In genomic region chr4:8675383-8675782, GRCh38 we compare ENCODE assay signal across 16 cellular contexts.
DNase-seq lines count a peak whose midpoint lies in the region; ATAC-seq and TF ChIP-seq lines count a peak whose summit lies in the region.
"Had no signal": no experiment of that assay in that cellular context is flagged by ENCODE, and none has a peak within 500 bp of the region (broad histone marks: within the 10 kb centered on the region; RNA-seq: fewer than 3 reads in every experiment).

No MANE protein-coding gene starts in this region.

- H3K4me3 ChIP-seq in LNCaP clone FGC (ENCODE audit: low read depth, low read length) = no peak overlapping the region
- H3K4me3 ChIP-seq in endodermal cell (ENCODE audit: low read length) = no peak overlapping the region
- no peak overlapping the region for H3K4me3 ChIP-seq in osteoblast (ENCODE audit: insufficient read depth, low read length)
- no peak overlapping the region for H3K4me3 ChIP-seq in lower leg skin (ENCODE audit: low read depth, poor library complexity, severe bottlenecking)
- no peak overlapping the region for H3K4me3 ChIP-seq in ascending aorta
- H3K4me3 ChIP-seq in foreskin fibroblast (ENCODE audit: low read depth in 1 of 2, low read length in 2 of 2) = no peak overlapping the region
- H3K4me3 ChIP-seq: SJSA1 had no signal

- H3K9me3 Mint-ChIP-seq in endodermal cell = no peaks in the 10 kb centered on the region

- 22 to 31% methylated on average over 6 to 10 of the region's 10 CpGs for WGBS in endodermal cell (ENCODE audit: insufficient coverage in 1 of 2, insufficient read length in 1 of 2), 2 experiments
- WGBS in lower leg skin, 2 donors = 24 to 26% methylated on average over 10 of the region's 10 CpGs

- no peak overlapping the region for H3K4me2 ChIP-seq in osteoblast (ENCODE audit: insufficient read depth, low read length)

- no peak overlapping the region for H3K4me3 Mint-ChIP-seq in endodermal cell
- H3K4me3 Mint-ChIP-seq: CD4-positive, alpha-beta T cell; stimulated activated naive CD8-positive, alpha-beta T cell treated with anti-CD3 and anti-CD28 coated beads, Interleukin-15, amount 100 ng/mL, for 72 hours had no signal

- H3K36me3 ChIP-seq in endodermal cell (ENCODE audit: control insufficient read depth, insufficient read depth, low read length) = no peaks in the 10 kb centered on the region
- no peaks in the 10 kb centered on the region for H3K36me3 ChIP-seq in osteoblast (ENCODE audit: insufficient read depth, low read length)
- H3K36me3 ChIP-seq in ascending aorta = no peaks in the 10 kb centered on the region
- H3K36me3 ChIP-seq: SJSA1 had no signal

- H3K9ac ChIP-seq in endodermal cell (ENCODE audit: extremely low read depth, low read length, poor library complexity, severe bottlenecking) = no peak overlapping the region

- intact Hi-C loops in lower leg skin (cut with DNase I; ENCODE audit: low total_unique reads) (no loop called here), ascending aorta (cut with DNase I) (no loop called here)

- no peaks in the 10 kb centered on the region for H3K4me1 ChIP-seq in endodermal cell (ENCODE audit: control insufficient read depth, insufficient read depth, low read length)
- H3K4me1 ChIP-seq in osteoblast (ENCODE audit: insufficient read depth, low read length) = no peaks in the 10 kb centered on the region
- no peaks in the 10 kb centered on the region for H3K4me1 ChIP-seq in ascending aorta
- H3K4me1 ChIP-seq: SJSA1 had no signal

- H3K79me2 ChIP-seq in osteoblast (ENCODE audit: insufficient read depth, low read length) = no peaks in the 10 kb centered on the region

- peak; percentile 93 for DNase-seq in ELF-1 (ENCODE audit: low read depth, low spot score)
- peak; percentile 11 for DNase-seq in LNCaP clone FGC (ENCODE audit: low read depth)
- peak; percentile 96 for DNase-seq in endodermal cell
- DNase-seq in osteoblast (ENCODE audit: insufficient read length, low spot score, missing footprints) = peak; percentile 66
- no peak for DNase-seq in lower leg skin (ENCODE audit: low spot score in 2 of 2)
- DNase-seq in ascending aorta (ENCODE audit: low spot score in 2 of 2) = no peak
- DNase-seq in foreskin fibroblast = no peak
- DNase-seq: activated CD4-positive, alpha-beta T cell treated with anti-CD3 and anti-CD28 coated beads, Interleukin-2, amount 50 U/mL, for 4 hours; activated naive CD4-positive, alpha-beta T cell treated with anti-CD3 and anti-CD28 coated beads, Interleukin-2, amount 50 U/mL, for 16 hours; CD4-positive, alpha-beta T cell; effector memory CD4-positive, alpha-beta T cell; NCI-H1694 treated with DMSO at 0.1 percent for 48 hours; stimulated activated CD4-positive, alpha-beta T cell treated with anti-CD3 and anti-CD28 coated beads, Interleukin-1b, Interleukin-23, amount 100 ng/mL, for 48 hours; stimulated activated naive CD8-positive, alpha-beta T cell treated with anti-CD3 and anti-CD28 coated beads, Interleukin-15, amount 100 ng/mL, for 72 hours had no signal

- H3K27me3 ChIP-seq in endodermal cell (ENCODE audit: control insufficient read depth, insufficient read depth, low read length, poor library complexity, severe bottlenecking) = peaks cover 31% of the 10 kb centered on the region
- no peaks in the 10 kb centered on the region for H3K27me3 ChIP-seq in osteoblast (ENCODE audit: insufficient read depth, low read length)
- H3K27me3 ChIP-seq in ascending aorta = no peaks in the 10 kb centered on the region
- H3K27me3 ChIP-seq: SJSA1 had no signal

- no peak overlapping the region for H2AFZ ChIP-seq in osteoblast (ENCODE audit: low read length)

- no peaks in the 10 kb centered on the region for H3K9me3 ChIP-seq in endodermal cell (ENCODE audit: control insufficient read depth, low read length)
- no peaks in the 10 kb centered on the region for H3K9me3 ChIP-seq in osteoblast (ENCODE audit: low read depth, low read length)
- H3K9me3 ChIP-seq in ascending aorta = no peaks in the 10 kb centered on the region
- H3K9me3 ChIP-seq: SJSA1 had no signal

- H3K27me3 Mint-ChIP-seq in endodermal cell (ENCODE audit: insufficient read depth) = peaks cover 13% of the 10 kb centered on the region

- no peak for TF ChIP-seq POLR2A in lower leg skin (IDR thresholded peaks at IDR 0.05)

- no peaks in the 10 kb centered on the region for H3K4me1 Mint-ChIP-seq in endodermal cell
- H3K4me1 Mint-ChIP-seq: stimulated activated naive CD8-positive, alpha-beta T cell treated with anti-CD3 and anti-CD28 coated beads, Interleukin-15, amount 100 ng/mL, for 72 hours had no signal

- TF ChIP-seq CTCF in LNCaP clone FGC (IDR thresholded peaks at IDR 0.05; ENCODE audit: control insufficient read depth, extremely low read depth, insufficient read depth) = peak; percentile 24; the same call in 1 of the 2 replicates
- TF ChIP-seq CTCF in endodermal cell (conservative IDR thresholded peaks at IDR 0.05) = no peak
- TF ChIP-seq CTCF in osteoblast (IDR thresholded peaks at IDR 0.05; ENCODE audit: extremely low read depth, low read depth, low read length) = no peak
- TF ChIP-seq CTCF in lower leg skin (IDR thresholded peaks at IDR 0.05) = no peak
- no peak for TF ChIP-seq CTCF in ascending aorta (IDR thresholded peaks at IDR 0.05)
- TF ChIP-seq CTCF in foreskin fibroblast (IDR thresholded peaks at IDR 0.05; ENCODE audit: low read depth, low read length) = no peak

- ATAC-seq in HG02970 (IDR thresholded peaks at IDR 0.05; ENCODE audit: low FRiP score, unreplicated experiment) = no peak
- ATAC-seq: stimulated activated naive CD8-positive, alpha-beta T cell treated with anti-CD3 and anti-CD28 coated beads, Interleukin-15, amount 100 ng/mL, for 72 hours had no signal

- no peaks in the 10 kb centered on the region for H3K36me3 Mint-ChIP-seq in endodermal cell (ENCODE audit: low read depth)

- H3K27ac Mint-ChIP-seq in endodermal cell = no peak overlapping the region
- H3K27ac Mint-ChIP-seq: CD4-positive, alpha-beta T cell; stimulated activated naive CD8-positive, alpha-beta T cell treated with anti-CD3 and anti-CD28 coated beads, Interleukin-15, amount 100 ng/mL, for 72 hours had no signal

- no peaks in the 10 kb centered on the region for H4K20me1 ChIP-seq in osteoblast (ENCODE audit: insufficient read depth, low read length)

- H3K27ac ChIP-seq in endodermal cell (ENCODE audit: low read depth, low read length) (no peak overlapping the region), osteoblast (ENCODE audit: low read depth, low read length) (no peak overlapping the region), ascending aorta (no peak overlapping the region)
- H3K27ac ChIP-seq: SJSA1 had no signal

Comparison
In these comparisons a context has a peak if more than half of its experiments do, and no peak if none do; other contexts are left out.
1. DNase-seq: peak in ELF-1 (single experiment), LNCaP clone FGC (single experiment), endodermal cell (single experiment) and osteoblast (single experiment); none in lower leg skin (0 of 2), ascending aorta (0 of 2) and foreskin fibroblast (0 of 2).